13 cellular contexts compared by ENCODE assay signal in genomic region chr14:28763914-28764848, GRCh38.
DNase-seq lines count a peak whose midpoint lies in the region; ATAC-seq and TF ChIP-seq lines count a peak whose summit lies in the region.
"Had no signal": no experiment of that assay in that cellular context is flagged by ENCODE, and none has a peak within 500 bp of the region (broad histone marks: within the 10 kb centered on the region; RNA-seq: fewer than 3 reads in every experiment).

No MANE protein-coding gene starts in this region.

- no peak overlapping the region for H3K4me3 ChIP-seq in brain microvascular endothelial cell (ENCODE audit: low read depth, low read length)

- peaks cover 54% of the 10 kb centered on the region for H3K27me3 ChIP-seq in brain microvascular endothelial cell (replicated peaks)

- no peak for TF ChIP-seq CTCF in brain microvascular endothelial cell (IDR thresholded peaks at IDR 0.05; ENCODE audit: low read depth, low read length, missing control alignments)

- peak; percentile 36 for DNase-seq in NCI-H1436 (lab: John Stamatoyannopoulos, UW)
- DNase-seq in NCI-H1436 treated with DMSO at 0.1 percent for 48 hours (lab: John Stamatoyannopoulos, UW), result no peak
- DNase-seq in NCI-H2107 treated with DMSO at 0.1 percent for 48 hours (lab: John Stamatoyannopoulos, UW; ENCODE audit: unreplicated experiment), result peak; percentile 99
- peak; percentile 63 for DNase-seq in superior temporal gyrus (ENCODE audit: extremely low spot score)
- no peak for DNase-seq in activated CD4-positive, alpha-beta T cell treated with anti-CD3 and anti-CD28 coated beads for 48 hours
- no peak for DNase-seq in brain microvascular endothelial cell
- DNase-seq: activated CD8-positive, alpha-beta T cell treated with anti-CD3 and anti-CD28 coated beads for 36 hours; activated naive CD4-positive, alpha-beta T cell treated with anti-CD3 and anti-CD28 coated beads, Interleukin-2, amount 10 ng/mL, durations not matched to agents 7 days and 5 days; Calu3; right cardiac atrium had no signal

- in situ Hi-C loops in brain microvascular endothelial cell (cut with HindIII; ENCODE audit: low pct_ligation_motif_present, low sequenced_read_pairs), result loop anchor here (25.0 kb wide), 1 partner anchor 773 kb away; no protein-coding TSS in a partner anchor

- H3K27ac ChIP-seq in angular gyrus (ENCODE audit: low read depth, low read length), result peak overlapping the region; percentile 77
- H3K27ac ChIP-seq in brain microvascular endothelial cell, result no peak overlapping the region
- H3K27ac ChIP-seq: thoracic aorta had no signal

- ATAC-seq in GM19023 (IDR thresholded peaks at IDR 0.05; ENCODE audit: unreplicated experiment), result no peak
- ATAC-seq: activated CD8-positive, alpha-beta T cell treated with anti-CD3 and anti-CD28 coated beads for 36 hours; right cardiac atrium had no signal

- H3K36me3 ChIP-seq in brain microvascular endothelial cell (replicated peaks), result no peaks in the 10 kb centered on the region
- H3K36me3 ChIP-seq: thoracic aorta had no signal

Comparison
In these comparisons a context has a peak if more than half of its experiments do, and no peak if none do; other contexts are left out.
1. DNase-seq: peak in NCI-H1436 (single experiment), NCI-H2107 treated with DMSO at 0.1 percent for 48 hours (single experiment) and superior temporal gyrus (single experiment); none in NCI-H1436 treated with DMSO at 0.1 percent for 48 hours (single experiment), activated CD4-positive, alpha-beta T cell treated with anti-CD3 and anti-CD28 coated beads for 48 hours (single experiment) and brain microvascular endothelial cell (single experiment).